16 cellular contexts compared by ENCODE assay signal in genomic region chr13:78372581-78372980, GRCh38.
"Had no signal": no experiment of that assay in that cellular context is flagged by ENCODE, and none has a peak within 500 bp of the region (broad histone marks: within the 10 kb centered on the region; RNA-seq: fewer than 3 reads in every experiment).

No MANE protein-coding gene starts in this region.

- DNase-seq: activated CD4-positive, alpha-beta memory T cell treated with anti-CD3 and anti-CD28 coated beads, Interleukin-2, amount 10 ng/mL, durations not matched to agents 7 days and 5 days; activated CD4-positive, alpha-beta T cell treated with anti-CD3 and anti-CD28 coated beads for 36 hours; activated CD8-positive, alpha-beta memory T cell treated with anti-CD3 and anti-CD28 coated beads, Interleukin-2, amount 50 U/mL, for 4 hours; activated naive CD4-positive, alpha-beta T cell; activated naive CD8-positive, alpha-beta T cell treated with anti-CD3 and anti-CD28 coated beads, Interleukin-2, amount 50 U/mL, for 24 hours; effector memory CD8-positive, alpha-beta T cell; head of caudate nucleus; islet precursor cell; stimulated activated CD4-positive, alpha-beta T cell treated with anti-CD3 and anti-CD28 coated beads, Interleukin-15, amount 100 ng/mL, for 24 hours; stimulated activated CD4-positive, alpha-beta T cell treated with anti-CD3 and anti-CD28 coated beads, Interleukin-4, amount 100 ng/mL, for 24 hours; stimulated activated naive CD8-positive, alpha-beta T cell treated with anti-CD3 and anti-CD28 coated beads, Interleukin-15, amount 100 ng/mL, for 72 hours; T-helper 9 cell had no signal

- H3K4me1 ChIP-seq: psoas muscle, vagina had no signal

- H3K9me3 ChIP-seq: psoas muscle, thoracic aorta, vagina had no signal

- H3K27me3 ChIP-seq: vagina had no signal

- H3K36me3 ChIP-seq: thoracic aorta, vagina had no signal

- H3K4me3 ChIP-seq: psoas muscle, thoracic aorta, vagina had no signal

- ATAC-seq: activated CD4-positive, alpha-beta T cell treated with anti-CD3 and anti-CD28 coated beads for 36 hours; activated naive CD8-positive, alpha-beta T cell treated with anti-CD3 and anti-CD28 coated beads, Interleukin-2, amount 50 U/mL, for 24 hours; effector memory CD8-positive, alpha-beta T cell; left lobe of liver; stimulated activated naive CD8-positive, alpha-beta T cell treated with anti-CD3 and anti-CD28 coated beads, Interleukin-15, amount 100 ng/mL, for 72 hours had no signal
